In genomic region chr10:58436071-58436470, GRCh38 we compare ENCODE assay signal across 12 cellular contexts. TPM values are rescaled to one million over a fixed set of nuclear protein-coding genes. Genes with fewer than 3 reads are reported as not detected.
DNase-seq lines count a peak whose midpoint lies in the region; ATAC-seq and TF ChIP-seq lines count a peak whose summit lies in the region.
"Had no signal": no experiment of that assay in that cellular context is flagged by ENCODE, and none has a peak within 500 bp of the region (broad histone marks: within the 10 kb centered on the region; RNA-seq: fewer than 3 reads in every experiment).

No MANE protein-coding gene starts in this region.

- H3K27ac Mint-ChIP-seq in GM23338, result peak overlapping the region; percentile 80; the same call in 1 of the 2 replicates
- no peak overlapping the region for H3K27ac Mint-ChIP-seq in nephron progenitor cell

- H3K9me2 ChIP-seq in GM23338 (ENCODE audit: insufficient read depth), result no peaks in the 10 kb centered on the region

- POLR2A ChIA-PET in RWPE1 (lab: Yijun Ruan, JAX; ENCODE audit: low non-redundant PET), result no interaction called here

- H3K4me1 ChIP-seq in GM23338 (ENCODE audit: insufficient read depth) (peaks cover 8% of the 10 kb centered on the region; the same call in 1 of the 2 replicates), foreskin keratinocyte (peaks cover 46% of the 10 kb centered on the region)

- H3K27ac ChIP-seq in GM23338 (ENCODE audit: low read depth) (no peak overlapping the region), RWPE1 (no peak overlapping the region), foreskin keratinocyte (no peak overlapping the region)

- H3K79me2 ChIP-seq in GM23338 (replicated peaks; ENCODE audit: insufficient read depth), result no peaks in the 10 kb centered on the region

- TF ChIP-seq CTCF in GM23338 (conservative IDR thresholded peaks at IDR 0.05; ENCODE audit: low read depth in 2 of 2) (no peak), RWPE1 (conservative IDR thresholded peaks at IDR 0.05; ENCODE audit: low read depth) (no peak), foreskin keratinocyte (conservative IDR thresholded peaks at IDR 0.05) (no peak), nephron progenitor cell (IDR thresholded peaks at IDR 0.05) (no peak)

- H3F3A ChIP-seq in GM23338 (replicated peaks; ENCODE audit: low read depth), result no peaks in the 10 kb centered on the region

- H2AFZ ChIP-seq in GM23338, result peak overlapping the region; percentile 82; the same call in 1 of the 2 replicates

- H3K9me3 Mint-ChIP-seq in GM23338, result peaks cover 9% of the 10 kb centered on the region
- H3K9me3 Mint-ChIP-seq in nephron progenitor cell, result peaks cover 8% of the 10 kb centered on the region

- ATAC-seq in GM23338 (0 out of 3 replicates have a peak, but pooled peaks have one; percentile 34), foreskin keratinocyte (peak; percentile 57), HG02571 (IDR thresholded peaks at IDR 0.05; ENCODE audit: unreplicated experiment) (no peak), GM19023 (IDR thresholded peaks at IDR 0.05; ENCODE audit: unreplicated experiment) (no peak)

- peaks cover 2% of the 10 kb centered on the region for H3K27me3 Mint-ChIP-seq in GM23338 (ENCODE audit: insufficient read depth, low read depth, poor library complexity)
- peaks cover 7% of the 10 kb centered on the region for H3K27me3 Mint-ChIP-seq in nephron progenitor cell (ENCODE audit: low read depth, poor library complexity)

- H3K4me3 Mint-ChIP-seq in GM23338 (no peak overlapping the region), nephron progenitor cell (no peak overlapping the region)

- CTCF ChIA-PET in RWPE1 (lab: Yijun Ruan, JAX), result no interaction called here

- H3K36me3 ChIP-seq in GM23338 (ENCODE audit: insufficient read depth), result no peaks in the 10 kb centered on the region
- H3K36me3 ChIP-seq: cardiac muscle cell, heart right ventricle had no signal

- peak overlapping the region; percentile 15; the same call in 1 of the 2 replicates for H3K4me2 ChIP-seq in GM23338

- no peaks in the 10 kb centered on the region for H4K20me1 ChIP-seq in GM23338 (replicated peaks; ENCODE audit: insufficient read depth)

- DNase-seq in A172 (ENCODE audit: low spot score), result peak; percentile 60
- DNase-seq in GM23338 (ENCODE audit: low spot score), result peak; percentile 29
- DNase-seq in RWPE1 (ENCODE audit: low spot score), result peak; percentile 46
- DNase-seq in foreskin keratinocyte, result peak; percentile 88 to 93
- no peak for DNase-seq in nephron progenitor cell
- DNase-seq in UCSD-AML1 (lab: John Stamatoyannopoulos, UW; ENCODE audit: unreplicated experiment), result no peak
- DNase-seq: heart right ventricle; NCI-H146; stimulated activated CD4-positive, alpha-beta T cell treated with anti-CD3 and anti-CD28 coated beads, Interleukin-2, amount 100 ng/mL, for 24 hours had no signal

- H3K4me1 Mint-ChIP-seq in GM23338 (peaks cover 13% of the 10 kb centered on the region), nephron progenitor cell (peaks cover 13% of the 10 kb centered on the region)

- H3K4me3 ChIP-seq in GM23338, result no peak overlapping the region
- H3K4me3 ChIP-seq: cardiac muscle cell, heart right ventricle had no signal

- H3K36me3 Mint-ChIP-seq in GM23338 (ENCODE audit: low read depth) (no peaks in the 10 kb centered on the region), nephron progenitor cell (ENCODE audit: low read depth) (no peaks in the 10 kb centered on the region)

- H3K27me3 ChIP-seq in GM23338 (ENCODE audit: insufficient read depth), result no peaks in the 10 kb centered on the region
- no peaks in the 10 kb centered on the region for H3K27me3 ChIP-seq in foreskin keratinocyte
- H3K27me3 ChIP-seq: cardiac muscle cell, heart right ventricle had no signal

TF ChIP-seq in GM23338, 12 proteins besides CTCF, POLR2A, EP300 and RAD21 (continues in another document):
- TF ChIP-seq STAT1 (IDR thresholded peaks at IDR 0.05; ENCODE audit: unreplicated experiment) (no peak), ZNF331 (CRISPR knock-in tag; IDR thresholded peaks at IDR 0.05; ENCODE audit: low read depth) (no peak), ZNF114 (CRISPR knock-in tag; IDR thresholded peaks at IDR 0.05) (no peak), JUNB (IDR thresholded peaks at IDR 0.05; ENCODE audit: unreplicated experiment) (no peak), EZH2 (IDR thresholded peaks at IDR 0.05; ENCODE audit: low read depth, unreplicated experiment) (no peak), CREB1 (CRISPR knock-in tag; IDR thresholded peaks at IDR 0.05; ENCODE audit: low read depth) (no peak), POLR2AphosphoS5 (IDR thresholded peaks at IDR 0.05; ENCODE audit: low read depth) (no peak), NANOG (IDR thresholded peaks at IDR 0.05; ENCODE audit: borderline replicate concordance) (no peak), ETS1 (IDR thresholded peaks at IDR 0.05) (no peak), EZH2phosphoT487 (IDR thresholded peaks at IDR 0.05; ENCODE audit: unreplicated experiment) (no peak)
- TF ChIP-seq, protein P1, sequence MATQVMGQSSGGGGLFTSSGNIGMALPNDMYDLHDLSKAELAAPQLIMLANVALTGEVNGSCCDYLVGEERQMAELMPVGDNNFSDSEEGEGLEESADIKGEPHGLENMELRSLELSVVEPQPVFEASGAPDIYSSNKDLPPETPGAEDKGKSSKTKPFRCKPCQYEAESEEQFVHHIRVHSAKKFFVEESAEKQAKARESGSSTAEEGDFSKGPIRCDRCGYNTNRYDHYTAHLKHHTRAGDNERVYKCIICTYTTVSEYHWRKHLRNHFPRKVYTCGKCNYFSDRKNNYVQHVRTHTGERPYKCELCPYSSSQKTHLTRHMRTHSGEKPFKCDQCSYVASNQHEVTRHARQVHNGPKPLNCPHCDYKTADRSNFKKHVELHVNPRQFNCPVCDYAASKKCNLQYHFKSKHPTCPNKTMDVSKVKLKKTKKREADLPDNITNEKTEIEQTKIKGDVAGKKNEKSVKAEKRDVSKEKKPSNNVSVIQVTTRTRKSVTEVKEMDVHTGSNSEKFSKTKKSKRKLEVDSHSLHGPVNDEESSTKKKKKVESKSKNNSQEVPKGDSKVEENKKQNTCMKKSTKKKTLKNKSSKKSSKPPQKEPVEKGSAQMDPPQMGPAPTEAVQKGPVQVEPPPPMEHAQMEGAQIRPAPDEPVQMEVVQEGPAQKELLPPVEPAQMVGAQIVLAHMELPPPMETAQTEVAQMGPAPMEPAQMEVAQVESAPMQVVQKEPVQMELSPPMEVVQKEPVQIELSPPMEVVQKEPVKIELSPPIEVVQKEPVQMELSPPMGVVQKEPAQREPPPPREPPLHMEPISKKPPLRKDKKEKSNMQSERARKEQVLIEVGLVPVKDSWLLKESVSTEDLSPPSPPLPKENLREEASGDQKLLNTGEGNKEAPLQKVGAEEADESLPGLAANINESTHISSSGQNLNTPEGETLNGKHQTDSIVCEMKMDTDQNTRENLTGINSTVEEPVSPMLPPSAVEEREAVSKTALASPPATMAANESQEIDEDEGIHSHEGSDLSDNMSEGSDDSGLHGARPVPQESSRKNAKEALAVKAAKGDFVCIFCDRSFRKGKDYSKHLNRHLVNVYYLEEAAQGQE (IDR thresholded peaks at IDR 0.05; ENCODE audit: unreplicated experiment), result no peak

RNA-seq across cellular contexts. Expression of gene TFAM, which starts 50.9 kb away (rescaled TPM):
- 58.8 and 65.6 TPM in 2 replicates for total RNA-seq in A172 (2014; rRNA removed; shearing (Covaris generic))
- 47.7 and 54.2 TPM in 2 replicates for total RNA-seq in GM23338 (2014; rRNA removed; shearing (Covaris generic))
- 139 and 156 TPM in 2 replicates for polyA plus RNA-seq in GM23338 (2016; fragmentation: Nextera tagmentation; extraction: Ambion mirVana)
- 34.9 and 51.5 TPM in 2 replicates for total RNA-seq in foreskin keratinocyte
- 12.0 and 21.3 TPM in 2 replicates for polyA plus RNA-seq in foreskin keratinocyte

Comparison
In these comparisons a context has a peak if more than half of its experiments do, and no peak if none do; other contexts are left out.
1. DNase-seq: peak in A172 (single experiment), GM23338 (single experiment), RWPE1 (single experiment) and foreskin keratinocyte (2 of 2); none in nephron progenitor cell (single experiment) and UCSD-AML1 (single experiment).
2. ATAC-seq: peak in GM23338 (single experiment) and foreskin keratinocyte (single experiment); none in HG02571 (single experiment) and GM19023 (single experiment).